14 cellular contexts compared by ENCODE assay signal in genomic region chr3:46370784-46371183, GRCh38. TPM values are rescaled to one million over a fixed set of nuclear protein-coding genes. Genes with fewer than 3 reads are reported as not detected.
DNase-seq lines count a peak whose midpoint lies in the region; ATAC-seq and TF ChIP-seq lines count a peak whose summit lies in the region.
"Had no signal": no experiment of that assay in that cellular context is flagged by ENCODE, and none has a peak within 500 bp of the region (broad histone marks: within the 10 kb centered on the region; RNA-seq: fewer than 3 reads in every experiment).

Gene CCR5 (plus strand): TSS chr3:46370946. CDS start chr3:46372903, 1,957 bp downstream.

- H3K9ac ChIP-seq in SK-N-SH (no peak within 1 kb of the TSS), mesendoderm (ENCODE audit: low read length) (no peak within 1 kb of the TSS)
- H3K9ac ChIP-seq: neural progenitor cell had no signal

- no peak for TF ChIP-seq EP300 in transverse colon (IDR thresholded peaks at IDR 0.05; ENCODE audit: low read depth)
- TF ChIP-seq EP300 in SK-N-SH (IDR thresholded peaks at IDR 0.05; ENCODE audit: borderline replicate concordance in 1 of 2, low read depth in 1 of 2, low read length in 1 of 2), result no peak

- H3K4me3 ChIP-seq in lower lobe of right lung (peak within 1 kb of the TSS; percentile 22), transverse colon (peak within 1 kb of the TSS in 1 of 4 donors; percentile 19), SK-N-SH (ENCODE audit: low read depth in 2 of 2, low read length in 1 of 2) (no peak within 1 kb of the TSS), mesendoderm (ENCODE audit: low read length) (no peak within 1 kb of the TSS)
- H3K4me3 ChIP-seq: HAP-1, neural progenitor cell had no signal

- peak; percentile 35 for TF ChIP-seq POLR2A in transverse colon (IDR thresholded peaks at IDR 0.05)

- H3K36me3 Mint-ChIP-seq in activated CD8-positive, alpha-beta T cell treated with anti-CD3 and anti-CD28 coated beads for 36 hours (ENCODE audit: low read depth), result no peaks in the 10 kb centered on the region
- H3K36me3 Mint-ChIP-seq: neural progenitor cell, type B pancreatic cell had no signal

- peaks cover 57% of the 10 kb centered on the region for H3K4me1 Mint-ChIP-seq in activated CD8-positive, alpha-beta T cell treated with anti-CD3 and anti-CD28 coated beads for 36 hours (ENCODE audit: low read depth)
- H3K4me1 Mint-ChIP-seq: neural progenitor cell had no signal

- H3K36me3 ChIP-seq in lower lobe of right lung (no peaks in the 10 kb centered on the region), transverse colon (no peaks in the 10 kb centered on the region), SK-N-SH (replicated peaks in 1 of 2; ENCODE audit: control insufficient read depth in 1 of 2, insufficient read depth in 2 of 2, low read length in 1 of 2) (no peaks in the 10 kb centered on the region), mesendoderm (ENCODE audit: control insufficient read depth, insufficient read depth, low read length) (no peaks in the 10 kb centered on the region)
- H3K36me3 ChIP-seq: HAP-1, neural progenitor cell had no signal

- H3K4me1 ChIP-seq in lower lobe of right lung (peaks cover 43% of the 10 kb centered on the region), transverse colon (no peaks in the 10 kb centered on the region), SK-N-SH (ENCODE audit: control insufficient read depth in 1 of 2, insufficient read depth in 2 of 2, low read depth in 1 of 2, low read length in 1 of 2) (no peaks in the 10 kb centered on the region), mesendoderm (ENCODE audit: control insufficient read depth, low read depth, low read length) (peaks cover 1% of the 10 kb centered on the region)
- H3K4me1 ChIP-seq: HAP-1, neural progenitor cell had no signal

- H4K8ac ChIP-seq in mesendoderm (ENCODE audit: low read depth, low read length), result no peak within 1 kb of the TSS

- no peak within 1 kb of the TSS for H3K23ac ChIP-seq in mesendoderm (ENCODE audit: low read length)

- H3K27me3 ChIP-seq in lower lobe of right lung (ENCODE audit: low read depth) (no peaks in the 10 kb centered on the region), transverse colon (no peaks in the 10 kb centered on the region), SK-N-SH (ENCODE audit: insufficient read depth) (peaks cover 40% of the 10 kb centered on the region), mesendoderm (ENCODE audit: insufficient read depth, low read length, poor library complexity) (no peaks in the 10 kb centered on the region)
- H3K27me3 ChIP-seq: neural progenitor cell had no signal

- no peak for TF ChIP-seq RAD21 in SK-N-SH (IDR thresholded peaks at IDR 0.05; ENCODE audit: low read length)

- H2BK5ac ChIP-seq in mesendoderm (ENCODE audit: low read length), result no peak within 1 kb of the TSS

- no peaks in the 10 kb centered on the region for H4K20me1 ChIP-seq in SK-N-SH (ENCODE audit: insufficient read depth)

- H3K9me3 Mint-ChIP-seq in activated CD8-positive, alpha-beta T cell treated with anti-CD3 and anti-CD28 coated beads for 36 hours, result no peaks in the 10 kb centered on the region
- H3K9me3 Mint-ChIP-seq: neural progenitor cell, type B pancreatic cell had no signal

- CTCF ChIA-PET in activated CD8-positive, alpha-beta T cell treated with anti-CD3 and anti-CD28 coated beads for 36 hours (lab: Charles Lee), result interaction anchor here (0.9 to 10.3 kb wide), 24 partner anchors 11 to 431 kb away, joined by 3 to 156 read pairs (median 12); partner anchors contain the start of genes CCR1, CCR2, CCR5AS and CCRL2
- CTCF ChIA-PET in SK-N-SH (lab: Yijun Ruan, JAX), result interaction anchor here (1.3 kb wide), 2 partner anchors 36 to 79 kb away, joined by 3 to 4 read pairs; partner anchors contain the start of genes CCR5AS and CCRL2

- WGBS in transverse colon (ENCODE audit: low coverage in 1 of 2), 2 donors, result 22 to 35% methylated on average over 4 of the region's 4 CpGs
- WGBS in SK-N-SH (ENCODE audit: low lambda C conversion rate), result 13% methylated on average over 4 of the region's 4 CpGs
- no CpG with 5 or more reads among the region's 4 CpGs for WGBS in mesendoderm (ENCODE audit: extremely low coverage, insufficient coverage, low lambda C conversion rate)

- no peak within 1 kb of the TSS for H3K56ac ChIP-seq in mesendoderm (ENCODE audit: low read length)

- H2BK120ac ChIP-seq in mesendoderm (ENCODE audit: low read depth, low read length), result no peak within 1 kb of the TSS

- no peak within 1 kb of the TSS for H3K18ac ChIP-seq in mesendoderm (ENCODE audit: low read length)

- no peak within 1 kb of the TSS for H2AFZ ChIP-seq in SK-N-SH (ENCODE audit: low read depth)
- H2AFZ ChIP-seq: neural progenitor cell had no signal

- peaks cover 3% of the 10 kb centered on the region for H3F3A ChIP-seq in SK-N-SH (replicated peaks; ENCODE audit: insufficient read depth)

- H3K4ac ChIP-seq in mesendoderm (ENCODE audit: low read depth, low read length), result no peak within 1 kb of the TSS

- H3K9me2 ChIP-seq in SK-N-SH, result no peaks in the 10 kb centered on the region

- H4K5ac ChIP-seq in mesendoderm (ENCODE audit: low read length), result no peak within 1 kb of the TSS

- H3K27me3 Mint-ChIP-seq in activated CD8-positive, alpha-beta T cell treated with anti-CD3 and anti-CD28 coated beads for 36 hours, result peaks cover 12% of the 10 kb centered on the region

- no peaks in the 10 kb centered on the region for H3K9me3 ChIP-seq in lower lobe of right lung
- no peaks in the 10 kb centered on the region for H3K9me3 ChIP-seq in transverse colon
- no peaks in the 10 kb centered on the region for H3K9me3 ChIP-seq in SK-N-SH
- H3K9me3 ChIP-seq: HAP-1 had no signal

- DNase-seq in activated naive CD4-positive, alpha-beta T cell treated with Interleukin-2 at 50 U/mL for 16 hours, result peak; percentile 29
- DNase-seq in activated naive CD4-positive, alpha-beta T cell (lab: John Stamatoyannopoulos, UW), result no peak
- peak; percentile 55 for DNase-seq in activated CD8-positive, alpha-beta T cell treated with anti-CD3 and anti-CD28 coated beads for 36 hours
- no peak for DNase-seq in lower lobe of right lung
- no peak for DNase-seq in transverse colon
- no peak for DNase-seq in SK-N-SH
- DNase-seq in mesendoderm, result no peak
- DNase-seq in germinal center (ENCODE audit: low spot score), result no peak
- DNase-seq: aorta, NCI-H1417 had no signal

- in situ Hi-C loops in transverse colon (cut with MboI; ENCODE audit: low pct_ligation_motif_present in 1 of 4, low pct_unique_long_range_greater_than_20kb in 1 of 4, low sequenced_read_pairs in 3 of 4), result loop anchor here in 2 of 4 donors (10.0 to 25.0 kb wide), 3 partner anchors 283 to 433 kb away; partner anchors contain the start of gene CXCR6 (in 1 of the 2)

- no peak within 1 kb of the TSS for H2AK5ac ChIP-seq in mesendoderm (ENCODE audit: low read length)

- no peaks in the 10 kb centered on the region for H3K79me2 ChIP-seq in SK-N-SH (ENCODE audit: insufficient read depth)
- no peaks in the 10 kb centered on the region for H3K79me2 ChIP-seq in mesendoderm (ENCODE audit: control insufficient read depth, insufficient read depth, low read length)

- H3K4me2 ChIP-seq in SK-N-SH (no peak within 1 kb of the TSS), mesendoderm (ENCODE audit: low read length) (no peak within 1 kb of the TSS)
- H3K4me2 ChIP-seq: neural progenitor cell had no signal

- H3K4me3 Mint-ChIP-seq in activated CD8-positive, alpha-beta T cell treated with anti-CD3 and anti-CD28 coated beads for 36 hours, result peak within 1 kb of the TSS; percentile 54
- H3K4me3 Mint-ChIP-seq: neural progenitor cell, type B pancreatic cell had no signal

- POLR2A ChIA-PET in activated CD8-positive, alpha-beta T cell treated with anti-CD3 and anti-CD28 coated beads for 36 hours (lab: Charles Lee), result interaction anchor here (1.3 to 3.8 kb wide), 8 partner anchors 10 to 420 kb away, joined by 3 to 25 read pairs (median 12); partner anchors contain the start of gene CCR1
- POLR2A ChIA-PET in SK-N-SH (lab: Yijun Ruan, JAX), result no interaction called here

- peak within 1 kb of the TSS; percentile 56 for H3K27ac ChIP-seq in lower lobe of right lung
- peak within 1 kb of the TSS; percentile 16 to 56 (median 32) for H3K27ac ChIP-seq in transverse colon
- no peak within 1 kb of the TSS for H3K27ac ChIP-seq in SK-N-SH (ENCODE audit: low read depth in 2 of 2, low read length in 1 of 2)
- no peak within 1 kb of the TSS for H3K27ac ChIP-seq in mesendoderm (ENCODE audit: low read depth, low read length)
- H3K27ac ChIP-seq: neural progenitor cell had no signal

- H3K27ac Mint-ChIP-seq in activated CD8-positive, alpha-beta T cell treated with anti-CD3 and anti-CD28 coated beads for 36 hours, result peak within 1 kb of the TSS; percentile 84
- H3K27ac Mint-ChIP-seq: neural progenitor cell, type B pancreatic cell had no signal

- peak; percentile 54 for ATAC-seq in activated CD8-positive, alpha-beta T cell treated with anti-CD3 and anti-CD28 coated beads for 36 hours
- ATAC-seq in lower lobe of right lung, result peak in 1 of 2 donors; percentile 38

- H3K79me1 ChIP-seq in mesendoderm (ENCODE audit: low read length), result no peaks in the 10 kb centered on the region

- intact Hi-C loops in activated CD8-positive, alpha-beta T cell treated with anti-CD3 and anti-CD28 coated beads for 36 hours (cut with micrococcal nuclease), result loop anchor here (5.0 to 10.0 kb wide), 5 partner anchors 78 to 426 kb away; partner anchors contain the start of genes CCR1 and CXCR6
- intact Hi-C loops in lower lobe of right lung (cut with DNase I) (loop anchor here (10.0 kb wide), 1 partner anchor 286 kb away; no protein-coding TSS in a partner anchor), transverse colon (cut with DNase I; ENCODE audit: low total_unique reads) (no loop called here)

- H2BK15ac ChIP-seq in mesendoderm (replicated peaks; ENCODE audit: low read depth), result no peak within 1 kb of the TSS

- no peak for TF ChIP-seq CTCF in activated CD8-positive, alpha-beta T cell treated with anti-CD3 and anti-CD28 coated beads for 36 hours (IDR thresholded peaks at IDR 0.05)
- TF ChIP-seq CTCF in lower lobe of right lung (IDR thresholded peaks at IDR 0.05), result no peak
- no peak for TF ChIP-seq CTCF in transverse colon (IDR thresholded peaks at IDR 0.05)
- TF ChIP-seq CTCF in SK-N-SH (IDR thresholded peaks at IDR 0.05), result no peak

TF ChIP-seq in SK-N-SH, 30 proteins besides CTCF, POLR2A, EP300 and RAD21 (continues in another document):
- no peak for TF ChIP-seq FOXJ3 (CRISPR knock-in tag; IDR thresholded peaks at IDR 0.05)

RNA-seq across cellular contexts. Expression of gene CCR5, which starts in this region (rescaled TPM):
- total RNA-seq in activated CD8-positive, alpha-beta T cell treated with anti-CD3 and anti-CD28 coated beads for 36 hours, result 1 to 10 TPM; 1.7 to 2.2 TPM
- total RNA-seq in lower lobe of right lung (5.3 TPM), transverse colon (1 to 10 TPM in 3 of 4 donors, not detected in 1; 1.1 to 3.7 (median 1.4) TPM)
- not detected in 2 replicates for polyA plus RNA-seq in SK-N-SH (2012; rRNA removed)
- not detected in 2 replicates for polyA plus RNA-seq in SK-N-SH (2012; cell fraction: cytosol; rRNA removed)
- polyA plus RNA-seq in SK-N-SH (2012; cell fraction: nucleus; rRNA removed), result not detected in 2 replicates
- polyA plus RNA-seq in mesendoderm (2013, experiment 1 of 2), result not detected
- not detected for polyA plus RNA-seq in mesendoderm (2013, experiment 2 of 2)
- total RNA-seq: epithelial cell of proximal tubule had no signal

Comparison
In these comparisons a context has a peak if more than half of its experiments do, and no peak if none do; other contexts are left out.
1. DNase-seq: peak in activated naive CD4-positive, alpha-beta T cell treated with Interleukin-2 at 50 U/mL for 16 hours (single experiment) and activated CD8-positive, alpha-beta T cell treated with anti-CD3 and anti-CD28 coated beads for 36 hours (single experiment); none in activated naive CD4-positive, alpha-beta T cell (0 of 4), lower lobe of right lung (single experiment), transverse colon (single experiment), SK-N-SH (single experiment), mesendoderm (single experiment) and germinal center (single experiment).
2. H3K27ac ChIP-seq: peak in lower lobe of right lung (single experiment) and transverse colon (4 of 4); none in SK-N-SH (0 of 2) and mesendoderm (single experiment).